Comparison of ENCODE assay signal across 9 cellular contexts in genomic region chr14:67357583-67358354, GRCh38. TPM values are rescaled to one million over a fixed set of nuclear protein-coding genes. Genes with fewer than 3 reads are reported as not detected.
DNase-seq lines count a peak whose midpoint lies in the region; ATAC-seq and TF ChIP-seq lines count a peak whose summit lies in the region.
"Had no signal": no experiment of that assay in that cellular context is flagged by ENCODE, and none has a peak within 500 bp of the region (broad histone marks: within the 10 kb centered on the region; RNA-seq: fewer than 3 reads in every experiment).

No MANE protein-coding gene starts in this region.

- ATAC-seq in activated T-helper 17 cell treated with anti-CD3 and anti-CD28 coated beads, Interleukin-2, amount 50 U/mL, for 72 hours (replicated peaks) = no peak
- ATAC-seq in GM18909 (IDR thresholded peaks at IDR 0.05; ENCODE audit: poor library complexity, unreplicated experiment) (no peak), GM18502 (IDR thresholded peaks at IDR 0.05; ENCODE audit: poor library complexity, unreplicated experiment) (no peak)

- H3K9me3 ChIP-seq in A673 (ENCODE audit: low read depth, low read length, poor library complexity, severe bottlenecking) = no peaks in the 10 kb centered on the region

- H3K4me3 ChIP-seq in A673 (ENCODE audit: low read depth, low read length, poor library complexity, severe bottlenecking) (peak overlapping the region; percentile 86), GM06990 (replicated peaks; ENCODE audit: low read depth, low read length) (peak overlapping the region; percentile 26)

- BruUV-seq in A673 (replicated peaks; lab: Mats Ljungman, UMichigan) = no TSS peak

- H3K27me3 ChIP-seq in A673 (replicated peaks; ENCODE audit: insufficient read depth, low read depth, low read length, poor library complexity) = no peaks in the 10 kb centered on the region
- no peaks in the 10 kb centered on the region for H3K27me3 ChIP-seq in GM06990 (replicated peaks; ENCODE audit: control insufficient read depth, insufficient read depth, low read length)

- intact Hi-C loops in A673 (cut with micrococcal nuclease; ENCODE audit: unreplicated experiment) = no loop called here
- intact Hi-C loops in posterior vena cava (cut with DNase I) = no loop called here

- peaks cover 6% of the 10 kb centered on the region for H3K36me3 ChIP-seq in A673 (ENCODE audit: insufficient read depth, low read length, poor library complexity, severe bottlenecking)
- H3K36me3 ChIP-seq in GM06990 (ENCODE audit: control insufficient read depth, insufficient read depth, low read length) = no peaks in the 10 kb centered on the region

- peak overlapping the region; percentile 9 for H3K27ac ChIP-seq in A673 (ENCODE audit: low read depth, low read length, poor library complexity, severe bottlenecking)

- CTCF ChIA-PET in A673 (lab: Charles Lee) = no interaction called here

- H3K4me1 Mint-ChIP-seq in activated T-helper 17 cell treated with anti-CD3 and anti-CD28 coated beads, Interleukin-2, amount 50 U/mL, for 72 hours = peaks cover 9% of the 10 kb centered on the region

- peak overlapping the region; percentile 93 for H3K4me3 Mint-ChIP-seq in activated T-helper 17 cell treated with anti-CD3 and anti-CD28 coated beads, Interleukin-2, amount 50 U/mL, for 72 hours

- H3K9me3 Mint-ChIP-seq in activated T-helper 17 cell treated with anti-CD3 and anti-CD28 coated beads, Interleukin-2, amount 50 U/mL, for 72 hours = no peaks in the 10 kb centered on the region

- TF ChIP-seq CTCF in A673 (conservative IDR thresholded peaks at IDR 0.05; ENCODE audit: low read depth, low read length) = no peak
- no peak for TF ChIP-seq CTCF in GM06990 (IDR thresholded peaks at IDR 0.05; ENCODE audit: insufficient read depth, low read length, poor library complexity, severe bottlenecking)

- H3K27me3 Mint-ChIP-seq in activated T-helper 17 cell treated with anti-CD3 and anti-CD28 coated beads, Interleukin-2, amount 50 U/mL, for 72 hours = no peaks in the 10 kb centered on the region

- peaks cover 39% of the 10 kb centered on the region for H3K36me3 Mint-ChIP-seq in activated T-helper 17 cell treated with anti-CD3 and anti-CD28 coated beads, Interleukin-2, amount 50 U/mL, for 72 hours (ENCODE audit: low read depth)

- peaks cover 31% of the 10 kb centered on the region for H3K4me1 ChIP-seq in A673 (ENCODE audit: insufficient read depth, low read length, poor library complexity, severe bottlenecking)

- POLR2A ChIA-PET in A673 (lab: Charles Lee; ENCODE audit: low non-redundant PET) = no interaction called here

- DNase-seq in A673 (ENCODE audit: low spot score) = no peak
- DNase-seq in GM06990 (ENCODE audit: extremely low read depth, insufficient read length) = no peak
- DNase-seq in iris pigment epithelial cell (ENCODE audit: low read depth) = peak; percentile 34
- DNase-seq in posterior vena cava (ENCODE audit: low spot score) = no peak
- no peak for DNase-seq in NCI-H446 (lab: John Stamatoyannopoulos, UW)
- DNase-seq: NCI-H82 had no signal

- H3K27ac Mint-ChIP-seq in activated T-helper 17 cell treated with anti-CD3 and anti-CD28 coated beads, Interleukin-2, amount 50 U/mL, for 72 hours = peak overlapping the region; percentile 98

RNA-seq across cellular contexts. Expression of gene ATP6V1D, which starts 1.8 kb away (rescaled TPM):
- total RNA-seq in A673 (2021) (111 and 122 TPM in 2 replicates), posterior vena cava (10 to 100 TPM; 48.9 to 56.0 TPM)
- 10 to 100 TPM; 28.0 to 31.1 TPM for total RNA-seq in activated T-helper 17 cell treated with anti-CD3 and anti-CD28 coated beads, Interleukin-2, amount 50 U/mL, for 72 hours

RNA-seq across cellular contexts. Expression of gene EIF2S1, which starts 2.4 kb away (rescaled TPM):
- 236 and 302 TPM in 2 replicates for total RNA-seq in A673 (2021)
- 100 to 1,000 TPM in 1 of 2 donors, 10 to 100 TPM in 1; 95.0 to 198 TPM for total RNA-seq in activated T-helper 17 cell treated with anti-CD3 and anti-CD28 coated beads, Interleukin-2, amount 50 U/mL, for 72 hours
- 10 to 100 TPM; 55.5 to 56.3 TPM for total RNA-seq in posterior vena cava

RNA-seq across cellular contexts. Expression of gene PLEK2, which starts 54.2 kb away (rescaled TPM):
- 3.7 and 6.8 TPM in 2 replicates for total RNA-seq in A673 (2021)
- total RNA-seq in activated T-helper 17 cell treated with anti-CD3 and anti-CD28 coated beads, Interleukin-2, amount 50 U/mL, for 72 hours = 1 to 10 TPM; 1.5 to 6.8 TPM
- 1 to 10 TPM; 1.2 to 2.0 TPM for total RNA-seq in posterior vena cava
